Comparison of ENCODE assay signal across 9 cellular contexts in genomic region chr20:35662541-35662940, GRCh38. TPM values are rescaled to one million over a fixed set of nuclear protein-coding genes. Genes with fewer than 3 reads are reported as not detected.
DNase-seq lines count a peak whose midpoint lies in the region; ATAC-seq and TF ChIP-seq lines count a peak whose summit lies in the region.
"Had no signal": no experiment of that assay in that cellular context is flagged by ENCODE, and none has a peak within 500 bp of the region (broad histone marks: within the 10 kb centered on the region; RNA-seq: fewer than 3 reads in every experiment).

No MANE protein-coding gene starts in this region.

- intact Hi-C loops in sigmoid colon (cut with DNase I) = loop anchor here (10.0 kb wide), 1 partner anchor 118 kb away; the partner anchor contains the start of gene ERGIC3

- peak overlapping the region; percentile 22 for H3K27ac Mint-ChIP-seq in endothelial cell (ENCODE audit: unreplicated experiment)

- no peaks in the 10 kb centered on the region for H3K9me3 Mint-ChIP-seq in endothelial cell (ENCODE audit: unreplicated experiment)

- peaks cover 37% of the 10 kb centered on the region for H3K4me1 Mint-ChIP-seq in endothelial cell (ENCODE audit: unreplicated experiment)

- H3K4me3 ChIP-seq in GM12865 (ENCODE audit: low read depth, low read length) (peak overlapping the region; percentile 91), RWPE2 (ENCODE audit: severe bottlenecking) (peak overlapping the region; percentile 90), sigmoid colon (peak overlapping the region in 3 of 4 donors; percentile 67 to 95 (median 72))

- TF ChIP-seq EP300 in sigmoid colon (IDR thresholded peaks at IDR 0.05) = no peak

- H3K4me3 Mint-ChIP-seq in endothelial cell (ENCODE audit: unreplicated experiment) = peak overlapping the region; percentile 74

- no peak for ATAC-seq in RWPE2 (ENCODE audit: low read depth)
- no peak for ATAC-seq in GM21360 (IDR thresholded peaks at IDR 0.05; ENCODE audit: unreplicated experiment)
- ATAC-seq: activated CD4-positive, CD25-positive, alpha-beta regulatory T cell treated with anti-CD3 and anti-CD28 coated beads, Interleukin-2, amount 50 U/mL, for 24 hours had no signal

- H3K4me1 ChIP-seq in RWPE2 (ENCODE audit: insufficient read depth, poor library complexity, severe bottlenecking) (peaks cover 38% of the 10 kb centered on the region), sigmoid colon (peaks cover 0 to 58% (median 52%) of the 10 kb centered on the region in 4 donors)

- no peaks in the 10 kb centered on the region for H3K27me3 Mint-ChIP-seq in endothelial cell (ENCODE audit: unreplicated experiment)

- H3K27ac ChIP-seq in RWPE2 (ENCODE audit: poor library complexity, severe bottlenecking) (peak overlapping the region; percentile 45), sigmoid colon (peak overlapping the region in 2 of 4 donors; percentile 4 to 94)

- no peak for TF ChIP-seq POLR2A in sigmoid colon (IDR thresholded peaks at IDR 0.05)

- H3K36me3 Mint-ChIP-seq in endothelial cell (ENCODE audit: low read depth, unreplicated experiment) = no peaks in the 10 kb centered on the region

- H3K9me3 ChIP-seq in RWPE2 (ENCODE audit: severe bottlenecking) (no peaks in the 10 kb centered on the region), sigmoid colon (no peaks in the 10 kb centered on the region)

- DNase-seq in GM12865 (ENCODE audit: low read depth) (peak; percentile 14), RWPE2 (ENCODE audit: low spot score) (no peak), endothelial cell (ENCODE audit: low spot score) (no peak), sigmoid colon (no peak), amygdala (lab: John Stamatoyannopoulos, UW) (no peak), midbrain (lab: John Stamatoyannopoulos, UW) (no peak), NCI-H526 treated with DMSO at 0.1 percent for 48 hours (lab: John Stamatoyannopoulos, UW) (no peak)

- 13 to 23% methylated on average over 2 of the region's 2 CpGs for WGBS in sigmoid colon, 2 donors

- H3K36me3 ChIP-seq in RWPE2 (ENCODE audit: low read depth) (peaks cover 26% of the 10 kb centered on the region), sigmoid colon (no peaks in the 10 kb centered on the region)

- H3K27me3 ChIP-seq in RWPE2 (ENCODE audit: insufficient read depth, poor library complexity, severe bottlenecking) = no peaks in the 10 kb centered on the region
- no peaks in the 10 kb centered on the region for H3K27me3 ChIP-seq in sigmoid colon

- TF ChIP-seq CTCF in GM12865 (IDR thresholded peaks at IDR 0.05; ENCODE audit: insufficient read depth, low read depth, low read length, missing control alignments) (no peak), RWPE2 (IDR thresholded peaks at IDR 0.05; ENCODE audit: poor library complexity, severe bottlenecking) (no peak), endothelial cell (IDR thresholded peaks at IDR 0.05; ENCODE audit: unreplicated experiment) (no peak), sigmoid colon (IDR thresholded peaks at IDR 0.05) (no peak)

RNA-seq across cellular contexts. Expression of gene CPNE1, which starts 2.2 kb away (rescaled TPM):
- 233 TPM for total RNA-seq in endothelial cell (ENCODE audit: unreplicated experiment)
- total RNA-seq in sigmoid colon = 100 to 1,000 TPM in 2 of 4 donors, 10 to 100 TPM in 2; 56.5 to 156 (median 90.1) TPM
- 100 to 1,000 TPM in 1 of 3 donors, 10 to 100 TPM in 2; 71.5 to 118 (median 76.8) TPM for polyA plus RNA-seq in sigmoid colon

RNA-seq across cellular contexts. Expression of gene RBM12, which starts 2.2 kb away (rescaled TPM):
- total RNA-seq in endothelial cell (ENCODE audit: unreplicated experiment) (121 TPM), sigmoid colon (10 to 100 TPM; 24.6 to 26.4 (median 25.7) TPM)
- polyA plus RNA-seq in sigmoid colon = 10 to 100 TPM; 10.2 to 23.1 (median 12.0) TPM

RNA-seq across cellular contexts. Expression of gene NFS1, which starts 36.6 kb away (rescaled TPM):
- 18.3 TPM for total RNA-seq in endothelial cell (ENCODE audit: unreplicated experiment)
- total RNA-seq in sigmoid colon = 10 to 100 TPM; 25.2 to 39.2 (median 32.3) TPM
- 10 to 100 TPM; 19.0 to 29.8 (median 19.2) TPM for polyA plus RNA-seq in sigmoid colon

RNA-seq across cellular contexts. Expression of gene ROMO1, which starts 36.7 kb away (rescaled TPM):
- 159 TPM for total RNA-seq in endothelial cell (ENCODE audit: unreplicated experiment)
- total RNA-seq in sigmoid colon = 100 to 1,000 TPM; 206 to 512 (median 398) TPM
- 100 to 1,000 TPM; 332 to 621 (median 592) TPM for polyA plus RNA-seq in sigmoid colon

RNA-seq across cellular contexts. Expression of gene SPAG4, which starts 46.9 kb away (rescaled TPM):
- total RNA-seq in endothelial cell (ENCODE audit: unreplicated experiment) (15.2 TPM), sigmoid colon (10 to 100 TPM in 1 of 4 donors, 1 to 10 TPM in 3; 3.3 to 10.5 (median 4.6) TPM)
- polyA plus RNA-seq in sigmoid colon = 1 to 10 TPM in 2 of 3 donors, not detected in 1; 4.1 to 4.2 TPM
